31 cellular contexts compared by ENCODE assay signal in genomic region chr1:69499203-69499803, GRCh38.
"Had no signal": no experiment of that assay in that cellular context is flagged by ENCODE, and none has a peak within 500 bp of the region (broad histone marks: within the 10 kb centered on the region; RNA-seq: fewer than 3 reads in every experiment).

No MANE protein-coding gene starts in this region.

- H3K9me3 Mint-ChIP-seq: activated B cell treated with CpG ODN at 0.5 μM for 24 hours; activated CD8-positive, alpha-beta T cell treated with anti-CD3 and anti-CD28 coated beads for 36 hours; nephron; T-helper 1 cell treated with Interleukin-12 subunit alpha and Interleukin-12 subunit beta and Interleukin-4 antibody, amounts not matched to agents 30 μg/mL and 1 μg/mL, for 36 hours had no signal

- H3K4me1 ChIP-seq: pancreas, prostate gland, right atrium auricular region, suprapubic skin, tibial nerve had no signal

- H3K36me3 Mint-ChIP-seq: activated naive CD4-positive, alpha-beta T cell treated with anti-CD3 and anti-CD28 coated beads, Interleukin-2, amount 50 U/mL, for 72 hours had no signal

- H3K9me3 ChIP-seq: mucosa of descending colon, pancreas, prostate gland, right atrium auricular region, suprapubic skin, tibial nerve had no signal

- ATAC-seq: activated CD8-positive, alpha-beta T cell treated with anti-CD3 and anti-CD28 coated beads for 36 hours; activated naive CD4-positive, alpha-beta T cell treated with anti-CD3 and anti-CD28 coated beads, Interleukin-2, amount 50 U/mL, for 72 hours; activated T-cell treated with anti-CD3 and anti-CD28 coated beads, Interleukin-2, amount 50 U/mL, for 4 hours; activated T-helper 17 cell treated with anti-CD3 and anti-CD28 coated beads, Interleukin-2, amount 50 U/mL, for 72 hours; effector memory CD8-positive, alpha-beta T cell; esophagus mucosa; left cardiac atrium; left ventricle myocardium superior; mucosa of descending colon; pancreas had no signal

- FAIRE-seq: endothelial cell of umbilical vein, keratinocyte, pancreas, urothelium cell line had no signal

- DNase-seq: activated B cell treated with CpG ODN at 0.5 μM for 24 hours; activated CD4-positive, alpha-beta T cell treated with anti-CD3 and anti-CD28 coated beads, Interleukin-2, amount 50 U/mL, for 1 hour; activated CD8-positive, alpha-beta T cell treated with anti-CD3 and anti-CD28 coated beads for 36 hours; activated T-cell treated with anti-CD3 and anti-CD28 coated beads, Interleukin-2, amount 50 U/mL, for 4 hours; anterior cingulate cortex; caudate nucleus; cortex of kidney; effector memory CD8-positive, alpha-beta T cell; foreskin fibroblast; head of caudate nucleus; hippocampal formation; left cardiac atrium; left ventricle myocardium superior; mucosa of descending colon; nucleus accumbens; pancreas; stimulated activated CD4-positive, alpha-beta T cell treated with anti-CD3 and anti-CD28 coated beads, Interleukin-15, amount 100 ng/mL, for 24 hours; stimulated activated naive CD4-positive, alpha-beta T cell; T1000 had no signal

- H3K4me3 ChIP-seq: mucosa of descending colon, pancreas, prostate gland, right atrium auricular region, suprapubic skin, tibial nerve had no signal

- H3K27ac Mint-ChIP-seq: activated B cell treated with CpG ODN at 0.5 μM for 24 hours; activated CD8-positive, alpha-beta T cell treated with anti-CD3 and anti-CD28 coated beads for 36 hours; activated naive CD4-positive, alpha-beta T cell treated with anti-CD3 and anti-CD28 coated beads, Interleukin-2, amount 50 U/mL, for 72 hours; activated T-helper 17 cell treated with anti-CD3 and anti-CD28 coated beads, Interleukin-2, amount 50 U/mL, for 72 hours; effector memory CD8-positive, alpha-beta T cell; nephron; T-helper 1 cell treated with Interleukin-12 subunit alpha and Interleukin-12 subunit beta and Interleukin-4 antibody, amounts not matched to agents 30 μg/mL and 1 μg/mL, for 36 hours had no signal

- H3K4me3 Mint-ChIP-seq: activated B cell treated with CpG ODN at 0.5 μM for 24 hours; activated CD8-positive, alpha-beta T cell treated with anti-CD3 and anti-CD28 coated beads for 36 hours; activated T-cell treated with anti-CD3 and anti-CD28 coated beads, Interleukin-2, amount 50 U/mL, for 4 hours; activated T-helper 17 cell treated with anti-CD3 and anti-CD28 coated beads, Interleukin-2, amount 50 U/mL, for 72 hours; effector memory CD8-positive, alpha-beta T cell; nephron; T-helper 1 cell treated with Interleukin-12 subunit alpha and Interleukin-12 subunit beta and Interleukin-4 antibody, amounts not matched to agents 30 μg/mL and 1 μg/mL, for 36 hours had no signal

- H3K27me3 Mint-ChIP-seq: activated B cell treated with CpG ODN at 0.5 μM for 24 hours; activated CD8-positive, alpha-beta T cell treated with anti-CD3 and anti-CD28 coated beads for 36 hours; activated T-helper 17 cell treated with anti-CD3 and anti-CD28 coated beads, Interleukin-2, amount 50 U/mL, for 72 hours; effector memory CD8-positive, alpha-beta T cell had no signal

- H3K36me3 ChIP-seq: pancreas, prostate gland, right atrium auricular region, suprapubic skin, tibial nerve had no signal

- H3K4me1 Mint-ChIP-seq: activated B cell treated with CpG ODN at 0.5 μM for 24 hours; activated T-helper 17 cell treated with anti-CD3 and anti-CD28 coated beads, Interleukin-2, amount 50 U/mL, for 72 hours had no signal

- H3K27me3 ChIP-seq: pancreas, right atrium auricular region, suprapubic skin, tibial nerve had no signal

- H3K27ac ChIP-seq: pancreas, prostate gland, right atrium auricular region, suprapubic skin, tibial nerve had no signal
